ENCODE assay signal across 7 cellular contexts in genomic region chr11:833114-833791, GRCh38. TPM values are rescaled to one million over a fixed set of nuclear protein-coding genes. Genes with fewer than 3 reads are reported as not detected.
DNase-seq lines count a peak whose midpoint lies in the region; ATAC-seq, FAIRE-seq and TF ChIP-seq lines count a peak whose summit lies in the region.

No MANE protein-coding gene starts in this region.

- H3K4me3 ChIP-seq in gastroesophageal sphincter (peak overlapping the region; percentile 73 to 87), ovary (peak overlapping the region; percentile 51)

- no peak for DNase-seq in GM12891 (ENCODE audit: insufficient read length, low spot score)
- peak; percentile 59 for DNase-seq in HK-2 (ENCODE audit: unreplicated experiment)
- DNase-seq in activated T-helper 1 cell treated with anti-CD3 and anti-CD28 coated beads, Interleukin-12 subunit alpha, Interleukin-12 subunit beta, Interleukin-2, Interleukin-4 antibody, amounts not matched to agents 30 ng/mL and 10 ng/mL and 1 ng/mL, durations not matched to agents 14 hours and 24 hours and 36 hours (ENCODE audit: low spot score): no peak
- DNase-seq in ovary: peak in 1 of 5 donors; percentile 75
- no peak for DNase-seq in posterior vena cava (ENCODE audit: low spot score)

- H3K27me3 ChIP-seq in gastroesophageal sphincter (peaks cover 43% of the 10 kb centered on the region), ovary (no peaks in the 10 kb centered on the region)

- H3K9me3 ChIP-seq in gastroesophageal sphincter: no peaks in the 10 kb centered on the region
- no peaks in the 10 kb centered on the region for H3K9me3 ChIP-seq in ovary

- H3K4me1 ChIP-seq in gastroesophageal sphincter (peaks cover 0 to 96% (median 46%) of the 10 kb centered on the region in 3 donors), ovary (ENCODE audit: insufficient read depth) (peaks cover 21% of the 10 kb centered on the region)

- FAIRE-seq in GM12891 (lab: Jason Lieb, UNC): peak; percentile 43

- H3K27ac Mint-ChIP-seq in activated T-helper 1 cell treated with anti-CD3 and anti-CD28 coated beads, Interleukin-12 subunit alpha, Interleukin-12 subunit beta, Interleukin-2, Interleukin-4 antibody, amounts not matched to agents 30 ng/mL and 10 ng/mL and 1 ng/mL, durations not matched to agents 14 hours and 24 hours and 36 hours: no peak overlapping the region

- H3K27ac ChIP-seq in gastroesophageal sphincter (peak overlapping the region; percentile 66 to 89 (median 84)), ovary (peak overlapping the region; percentile 52 to 65)

- peaks cover 26% of the 10 kb centered on the region for H3K27me3 Mint-ChIP-seq in activated T-helper 1 cell treated with anti-CD3 and anti-CD28 coated beads, Interleukin-12 subunit alpha, Interleukin-12 subunit beta, Interleukin-2, Interleukin-4 antibody, amounts not matched to agents 30 ng/mL and 10 ng/mL and 1 ng/mL, durations not matched to agents 14 hours and 24 hours and 36 hours (ENCODE audit: insufficient read depth)

- peaks cover 0 to 25% of the 10 kb centered on the region in 2 donors for H3K36me3 ChIP-seq in gastroesophageal sphincter
- H3K36me3 ChIP-seq in ovary: no peaks in the 10 kb centered on the region

- H3K36me3 Mint-ChIP-seq in activated T-helper 1 cell treated with anti-CD3 and anti-CD28 coated beads, Interleukin-12 subunit alpha, Interleukin-12 subunit beta, Interleukin-2, Interleukin-4 antibody, amounts not matched to agents 30 ng/mL and 10 ng/mL and 1 ng/mL, durations not matched to agents 14 hours and 24 hours and 36 hours (ENCODE audit: low read depth): peaks cover 2% of the 10 kb centered on the region

- TF ChIP-seq POLR2A in GM12891 (IDR thresholded peaks at IDR 0.05; ENCODE audit: low read depth, low read length) (no peak), gastroesophageal sphincter (IDR thresholded peaks at IDR 0.05) (peak in 1 of 2 donors; percentile 34), ovary (IDR thresholded peaks at IDR 0.05) (no peak)

- no peak for TF ChIP-seq EP300 in gastroesophageal sphincter (IDR thresholded peaks at IDR 0.05)
- TF ChIP-seq EP300 in ovary (IDR thresholded peaks at IDR 0.05): no peak

- TF ChIP-seq CTCF in gastroesophageal sphincter (IDR thresholded peaks at IDR 0.05) (no peak), ovary (IDR thresholded peaks at IDR 0.05) (no peak)

- H3K4me1 Mint-ChIP-seq in activated T-helper 1 cell treated with anti-CD3 and anti-CD28 coated beads, Interleukin-12 subunit alpha, Interleukin-12 subunit beta, Interleukin-2, Interleukin-4 antibody, amounts not matched to agents 30 ng/mL and 10 ng/mL and 1 ng/mL, durations not matched to agents 14 hours and 24 hours and 36 hours (ENCODE audit: low read depth): no peaks in the 10 kb centered on the region

- no peaks in the 10 kb centered on the region for H3K9me3 Mint-ChIP-seq in activated T-helper 1 cell treated with anti-CD3 and anti-CD28 coated beads, Interleukin-12 subunit alpha, Interleukin-12 subunit beta, Interleukin-2, Interleukin-4 antibody, amounts not matched to agents 30 ng/mL and 10 ng/mL and 1 ng/mL, durations not matched to agents 14 hours and 24 hours and 36 hours

- intact Hi-C loops in activated T-helper 1 cell treated with anti-CD3 and anti-CD28 coated beads, Interleukin-12 subunit alpha, Interleukin-12 subunit beta, Interleukin-2, Interleukin-4 antibody, amounts not matched to agents 30 ng/mL and 10 ng/mL and 1 ng/mL, durations not matched to agents 14 hours and 24 hours and 36 hours (cut with micrococcal nuclease): no loop called here
- intact Hi-C loops in ovary (cut with DNase I) (no loop called here), posterior vena cava (cut with DNase I) (no loop called here)

- WGBS in gastroesophageal sphincter (ENCODE audit: low coverage in 1 of 2), 2 donors: no CpG with 5 or more reads among the region's 55 CpGs
- WGBS in ovary, 3 donors: 1% methylated on average over 27 to 55 of the region's 55 CpGs

- ATAC-seq in gastroesophageal sphincter: peak; percentile 61
- ATAC-seq in HG02981 (IDR thresholded peaks at IDR 0.05; ENCODE audit: unreplicated experiment): no peak

- peak overlapping the region; percentile 79 for H3K4me3 Mint-ChIP-seq in activated T-helper 1 cell treated with anti-CD3 and anti-CD28 coated beads, Interleukin-12 subunit alpha, Interleukin-12 subunit beta, Interleukin-2, Interleukin-4 antibody, amounts not matched to agents 30 ng/mL and 10 ng/mL and 1 ng/mL, durations not matched to agents 14 hours and 24 hours and 36 hours

TF ChIP-seq in GM12891, 5 proteins besides CTCF, POLR2A, EP300 and RAD21:
- TF ChIP-seq PAX5 (IDR thresholded peaks at IDR 0.05; ENCODE audit: insufficient read depth, low read length, severe bottlenecking) (no peak), POU2F2 (IDR thresholded peaks at IDR 0.05; ENCODE audit: low read depth, low read length) (no peak), POLR2AphosphoS5 (IDR thresholded peaks at IDR 0.05; ENCODE audit: low read depth, low read length) (no peak), SPI1 (IDR thresholded peaks at IDR 0.05; ENCODE audit: low read depth, low read length) (no peak), TAF1 (IDR thresholded peaks at IDR 0.05; ENCODE audit: low read depth, low read length) (no peak)

RNA-seq across cellular contexts. Expression of gene CD151, which starts 0.5 kb away (rescaled TPM):
- polyA plus RNA-seq in GM12891 (2012; ENCODE audit: low read depth, missing spikeins): 11.5 TPM
- 80.6 and 82.3 TPM in 2 replicates for total RNA-seq in activated T-helper 1 cell treated with anti-CD3 and anti-CD28 coated beads, Interleukin-12 subunit alpha, Interleukin-12 subunit beta, Interleukin-2, Interleukin-4 antibody, amounts not matched to agents 30 ng/mL and 10 ng/mL and 1 ng/mL, durations not matched to agents 14 hours and 24 hours and 36 hours
- total RNA-seq in gastroesophageal sphincter: 100 to 1,000 TPM; 277 to 794 (median 465) TPM
- total RNA-seq in ovary: 100 to 1,000 TPM in 6 of 7 donors, 10 to 100 TPM in 1; 32.9 to 243 (median 176) TPM
- 100 to 1,000 TPM in 1 of 2 donors, 10 to 100 TPM in 1; 46.3 to 168 TPM for polyA plus RNA-seq in ovary
- total RNA-seq in posterior vena cava: 100 to 1,000 TPM; 473 to 490 TPM

RNA-seq across cellular contexts. Expression of gene CRACR2B, which starts 5.5 kb away (rescaled TPM):
- polyA plus RNA-seq in GM12891 (2012; ENCODE audit: low read depth, missing spikeins): 3.6 TPM
- total RNA-seq in activated T-helper 1 cell treated with anti-CD3 and anti-CD28 coated beads, Interleukin-12 subunit alpha, Interleukin-12 subunit beta, Interleukin-2, Interleukin-4 antibody, amounts not matched to agents 30 ng/mL and 10 ng/mL and 1 ng/mL, durations not matched to agents 14 hours and 24 hours and 36 hours: 1.1 and 1.3 TPM in 2 replicates
- total RNA-seq in gastroesophageal sphincter (10 to 100 TPM in 1 of 4 donors, 1 to 10 TPM in 3; 4.1 to 10.3 (median 6.4) TPM), ovary (1 to 10 TPM; 1.2 to 6.5 (median 3.9) TPM), posterior vena cava (1 to 10 TPM; 3.5 to 4.3 TPM)
- polyA plus RNA-seq in ovary: 1 to 10 TPM in 1 of 2 donors, under 1 TPM in 1; 0.18 to 5.0 TPM

RNA-seq across cellular contexts. Expression of gene POLR2L, which starts 9.1 kb away (rescaled TPM):
- 195 TPM for polyA plus RNA-seq in GM12891 (2012; ENCODE audit: low read depth, missing spikeins)
- 114 and 126 TPM in 2 replicates for total RNA-seq in activated T-helper 1 cell treated with anti-CD3 and anti-CD28 coated beads, Interleukin-12 subunit alpha, Interleukin-12 subunit beta, Interleukin-2, Interleukin-4 antibody, amounts not matched to agents 30 ng/mL and 10 ng/mL and 1 ng/mL, durations not matched to agents 14 hours and 24 hours and 36 hours
- 10 to 100 TPM; 65.5 to 86.0 (median 71.8) TPM for total RNA-seq in gastroesophageal sphincter
- total RNA-seq in ovary: 10 to 100 TPM; 26.8 to 89.3 (median 62.7) TPM
- 10 to 100 TPM in 1 of 2 donors, 1 to 10 TPM in 1; 4.9 to 67.3 TPM for polyA plus RNA-seq in ovary
- total RNA-seq in posterior vena cava: 10 to 100 TPM; 63.9 to 91.4 TPM

RNA-seq across cellular contexts. Expression of gene TSPAN4, which starts 9.4 kb away (rescaled TPM):
- 5.6 TPM for polyA plus RNA-seq in GM12891 (2012; ENCODE audit: low read depth, missing spikeins)
- 12.8 and 13.9 TPM in 2 replicates for total RNA-seq in activated T-helper 1 cell treated with anti-CD3 and anti-CD28 coated beads, Interleukin-12 subunit alpha, Interleukin-12 subunit beta, Interleukin-2, Interleukin-4 antibody, amounts not matched to agents 30 ng/mL and 10 ng/mL and 1 ng/mL, durations not matched to agents 14 hours and 24 hours and 36 hours
- total RNA-seq in gastroesophageal sphincter (100 to 1,000 TPM in 3 of 4 donors, 10 to 100 TPM in 1; 66.5 to 115 (median 112) TPM), ovary (100 to 1,000 TPM in 1 of 7 donors, 10 to 100 TPM in 6; 66.6 to 109 (median 89.7) TPM), posterior vena cava (10 to 100 TPM; 75.7 to 97.3 TPM)
- 100 to 1,000 TPM in 1 of 2 donors, 1 to 10 TPM in 1; 6.4 to 124 TPM for polyA plus RNA-seq in ovary

RNA-seq across cellular contexts. Expression of gene PNPLA2, which starts 14.5 kb away (rescaled TPM):
- 14.8 TPM for polyA plus RNA-seq in GM12891 (2012; ENCODE audit: low read depth, missing spikeins)
- 63.3 and 64.0 TPM in 2 replicates for total RNA-seq in activated T-helper 1 cell treated with anti-CD3 and anti-CD28 coated beads, Interleukin-12 subunit alpha, Interleukin-12 subunit beta, Interleukin-2, Interleukin-4 antibody, amounts not matched to agents 30 ng/mL and 10 ng/mL and 1 ng/mL, durations not matched to agents 14 hours and 24 hours and 36 hours
- 10 to 100 TPM; 39.7 to 79.4 (median 58.9) TPM for total RNA-seq in gastroesophageal sphincter
- 10 to 100 TPM; 33.0 to 98.2 (median 83.0) TPM for total RNA-seq in ovary
- polyA plus RNA-seq in ovary: 10 to 100 TPM; 12.9 to 91.5 TPM
- 10 to 100 TPM; 80.7 to 85.5 TPM for total RNA-seq in posterior vena cava
